Comparison of ENCODE assay signal across 8 cellular contexts in genomic region chr4:131750469-131750868, GRCh38.
DNase-seq lines count a peak whose midpoint lies in the region; ATAC-seq, FAIRE-seq and TF ChIP-seq lines count a peak whose summit lies in the region.
"Not testable (repeated sequence)": the region's sequence is repeated elsewhere in the genome, so short reads cannot be mapped to it uniquely, and the experiment has no call there.

No MANE protein-coding gene starts in this region.

- not testable (repeated sequence) for ATAC-seq in sciatic nerve, upper lobe of right lung

- H3K27me3 Mint-ChIP-seq in HFFc6 (ENCODE audit: insufficient read depth); activated CD4-positive, alpha-beta memory T cell treated with anti-CD3 and anti-CD28 coated beads, Interleukin-2, amount 10 ng/mL, durations not matched to agents 7 days and 5 days; activated naive CD8-positive, alpha-beta T cell treated with anti-CD3 and anti-CD28 coated beads for 36 hours; glutamatergic neuron (ENCODE audit: unreplicated experiment): not testable (repeated sequence)

- H3K4me1 ChIP-seq in kidney (ENCODE audit: control insufficient read depth in 1 of 2, insufficient read depth in 1 of 2, low read depth in 1 of 2, low read length in 2 of 2); upper lobe of right lung: not testable (repeated sequence)

- not testable (repeated sequence) for H3K4me1 Mint-ChIP-seq in HFFc6 (ENCODE audit: low read depth); activated CD4-positive, alpha-beta memory T cell treated with anti-CD3 and anti-CD28 coated beads, Interleukin-2, amount 10 ng/mL, durations not matched to agents 7 days and 5 days; activated naive CD8-positive, alpha-beta T cell treated with anti-CD3 and anti-CD28 coated beads for 36 hours; glutamatergic neuron (ENCODE audit: low read depth, unreplicated experiment)

- not testable (repeated sequence) for H3K4me3 Mint-ChIP-seq in HFFc6; activated CD4-positive, alpha-beta memory T cell treated with anti-CD3 and anti-CD28 coated beads, Interleukin-2, amount 10 ng/mL, durations not matched to agents 7 days and 5 days; activated naive CD8-positive, alpha-beta T cell treated with anti-CD3 and anti-CD28 coated beads for 36 hours; glutamatergic neuron (ENCODE audit: unreplicated experiment)

- H3K36me3 Mint-ChIP-seq in HFFc6 (ENCODE audit: low read depth); activated CD4-positive, alpha-beta memory T cell treated with anti-CD3 and anti-CD28 coated beads, Interleukin-2, amount 10 ng/mL, durations not matched to agents 7 days and 5 days (ENCODE audit: low read depth); activated naive CD8-positive, alpha-beta T cell treated with anti-CD3 and anti-CD28 coated beads for 36 hours; glutamatergic neuron (ENCODE audit: unreplicated experiment): not testable (repeated sequence)

- H3K27ac Mint-ChIP-seq in HFFc6; activated CD4-positive, alpha-beta memory T cell treated with anti-CD3 and anti-CD28 coated beads, Interleukin-2, amount 10 ng/mL, durations not matched to agents 7 days and 5 days; activated naive CD8-positive, alpha-beta T cell treated with anti-CD3 and anti-CD28 coated beads for 36 hours; glutamatergic neuron (ENCODE audit: unreplicated experiment): not testable (repeated sequence)

- DNase-seq in HFFc6: peak; percentile 6
- peak; percentile 32 for DNase-seq in activated CD4-positive, alpha-beta memory T cell treated with anti-CD3 and anti-CD28 coated beads, Interleukin-2, amount 10 ng/mL, durations not matched to agents 7 days and 5 days
- DNase-seq in activated naive CD8-positive, alpha-beta T cell treated with anti-CD3 and anti-CD28 coated beads for 36 hours: peak; percentile 15
- DNase-seq in glutamatergic neuron: peak; percentile 48
- peak; percentile 10 for DNase-seq in kidney
- peak; percentile 59 for DNase-seq in mucosa of gallbladder (ENCODE audit: low spot score)
- peak; percentile 71 for DNase-seq in sciatic nerve (ENCODE audit: low spot score)
- peak; percentile 87 for DNase-seq in upper lobe of right lung

- H3K9me3 Mint-ChIP-seq in HFFc6; activated CD4-positive, alpha-beta memory T cell treated with anti-CD3 and anti-CD28 coated beads, Interleukin-2, amount 10 ng/mL, durations not matched to agents 7 days and 5 days; activated naive CD8-positive, alpha-beta T cell treated with anti-CD3 and anti-CD28 coated beads for 36 hours; glutamatergic neuron (ENCODE audit: unreplicated experiment): not testable (repeated sequence)

- TF ChIP-seq CTCF in HFFc6 (IDR thresholded peaks at IDR 0.05); glutamatergic neuron (IDR thresholded peaks at IDR 0.05; ENCODE audit: partially characterized antibody, unreplicated experiment); kidney (IDR thresholded peaks at IDR 0.05; ENCODE audit: borderline replicate concordance, extremely low read depth, insufficient read depth); upper lobe of right lung (IDR thresholded peaks at IDR 0.05): not testable (repeated sequence)

- H3K4me3 ChIP-seq in kidney (ENCODE audit: low read length in 2 of 2); upper lobe of right lung: not testable (repeated sequence)

- not testable (repeated sequence) for H3K27ac ChIP-seq in kidney (ENCODE audit: low read depth in 2 of 2, low read length in 2 of 2); upper lobe of right lung

- not testable (repeated sequence) for FAIRE-seq in kidney (lab: Jason Lieb, UNC)

- not testable (repeated sequence) for H3K36me3 ChIP-seq in kidney (ENCODE audit: control insufficient read depth in 1 of 2, insufficient read depth in 2 of 2, low read length in 2 of 2); upper lobe of right lung

- POLR2A ChIA-PET in activated CD4-positive, alpha-beta memory T cell treated with anti-CD3 and anti-CD28 coated beads, Interleukin-2, amount 10 ng/mL, durations not matched to agents 7 days and 5 days (lab: Charles Lee): not testable (repeated sequence)

- H3K9me3 ChIP-seq in kidney (ENCODE audit: control insufficient read depth in 1 of 2, low read length in 2 of 2); upper lobe of right lung: not testable (repeated sequence)

- intact Hi-C loops in kidney (cut with DNase I); sciatic nerve (cut with DNase I); upper lobe of right lung (cut with DNase I): not testable (repeated sequence)

- H3K27me3 ChIP-seq in upper lobe of right lung: not testable (repeated sequence)

- CTCF ChIA-PET in activated CD4-positive, alpha-beta memory T cell treated with anti-CD3 and anti-CD28 coated beads, Interleukin-2, amount 10 ng/mL, durations not matched to agents 7 days and 5 days (lab: Charles Lee): not testable (repeated sequence)

- not testable (repeated sequence) for H3K9ac ChIP-seq in kidney (ENCODE audit: low read length in 2 of 2)

Comparison
In these comparisons a context has a peak if more than half of its experiments do, and no peak if none do; other contexts are left out.
1. DNase-seq: peak in every context shown above with its lines; median percentile 87 in upper lobe of right lung; 71 in sciatic nerve; 59 in mucosa of gallbladder; 48 in glutamatergic neuron; 32 in activated CD4-positive, alpha-beta memory T cell treated with anti-CD3 and anti-CD28 coated beads, Interleukin-2, amount 10 ng/mL, durations not matched to agents 7 days and 5 days; 15 in activated naive CD8-positive, alpha-beta T cell treated with anti-CD3 and anti-CD28 coated beads for 36 hours; 10 in kidney; 6 in HFFc6.